In the genomic region with DNA sequence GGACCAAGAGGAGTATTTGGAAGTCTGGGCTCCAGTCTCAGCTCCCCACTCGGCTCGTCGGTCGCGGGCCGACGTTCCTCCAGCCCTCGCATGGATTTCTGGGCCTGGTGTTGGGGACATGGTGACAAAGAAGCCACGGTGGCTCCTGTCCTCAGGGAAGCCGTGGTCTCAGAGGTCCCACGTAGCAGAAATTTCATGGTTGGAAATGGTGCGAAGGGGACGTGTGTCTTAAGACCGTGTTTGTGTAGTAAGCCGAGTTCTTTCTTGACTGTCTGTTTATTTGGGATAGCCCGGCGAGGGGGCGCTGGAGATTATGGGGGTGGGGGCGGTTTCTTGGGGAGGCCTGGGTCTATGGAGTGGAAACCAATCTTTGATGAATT, we compare ENCODE assay signal across 8 cellular contexts.
DNase-seq lines count a peak whose midpoint lies in the region; ATAC-seq, FAIRE-seq and TF ChIP-seq lines count a peak whose summit lies in the region.

No MANE protein-coding gene starts in this region.

- H3K4me1 Mint-ChIP-seq in T-helper 2 cell treated with Interferon-gamma antibody and Interleukin-4, amounts not matched to agents 5 μg/mL and 100 μg/mL, for 36 hours (ENCODE audit: low read depth): peaks cover 9% of the 10 kb centered on the region

- intact Hi-C loops in posterior cingulate gyrus (cut with DNase I): no loop called here

- TF ChIP-seq CTCF in fibroblast of pulmonary artery (IDR thresholded peaks at IDR 0.05; ENCODE audit: low read length, missing control alignments) (no peak), D721Med (IDR thresholded peaks at IDR 0.05; ENCODE audit: insufficient read depth, missing control alignments) (no peak)

- no peaks in the 10 kb centered on the region for H3K9me3 Mint-ChIP-seq in T-helper 2 cell treated with Interferon-gamma antibody and Interleukin-4, amounts not matched to agents 5 μg/mL and 100 μg/mL, for 36 hours

- peaks cover 64% of the 10 kb centered on the region for H3K27me3 Mint-ChIP-seq in T-helper 2 cell treated with Interferon-gamma antibody and Interleukin-4, amounts not matched to agents 5 μg/mL and 100 μg/mL, for 36 hours (ENCODE audit: low read depth)

- no peak for ATAC-seq in GM21528 (IDR thresholded peaks at IDR 0.05; ENCODE audit: low FRiP score, unreplicated experiment)
- ATAC-seq in GM18867 (IDR thresholded peaks at IDR 0.05; ENCODE audit: unreplicated experiment): no peak

- H3K4me3 ChIP-seq in fibroblast of pulmonary artery (replicated peaks; ENCODE audit: low read depth, low read length): peak overlapping the region; percentile 56

- no peak for FAIRE-seq in D721Med (lab: Jason Lieb, UNC)

- DNase-seq in T-helper 2 cell treated with Interferon-gamma antibody and Interleukin-4, amounts not matched to agents 5 μg/mL and 100 μg/mL, for 36 hours (ENCODE audit: low spot score): no peak
- DNase-seq in T-helper 2 cell: no peak
- peak; percentile 20 for DNase-seq in UCSD-AML1 (lab: John Stamatoyannopoulos, UW; ENCODE audit: unreplicated experiment)
- DNase-seq in fibroblast of pulmonary artery (ENCODE audit: low read depth): peak; percentile 10
- peak in 7 of 10 donors; percentile 12 to 86 (median 34) for DNase-seq in posterior cingulate gyrus
- no peak for DNase-seq in D721Med (ENCODE audit: insufficient read length, low spot score)

- H3K27ac Mint-ChIP-seq in T-helper 2 cell treated with Interferon-gamma antibody and Interleukin-4, amounts not matched to agents 5 μg/mL and 100 μg/mL, for 36 hours: no peak overlapping the region

- no peaks in the 10 kb centered on the region for H3K36me3 Mint-ChIP-seq in T-helper 2 cell treated with Interferon-gamma antibody and Interleukin-4, amounts not matched to agents 5 μg/mL and 100 μg/mL, for 36 hours (ENCODE audit: low read depth)

- H3K4me3 Mint-ChIP-seq in T-helper 2 cell treated with Interferon-gamma antibody and Interleukin-4, amounts not matched to agents 5 μg/mL and 100 μg/mL, for 36 hours: peak overlapping the region; percentile 89

Comparison
In these comparisons a context has a peak if more than half of its experiments do, and no peak if none do; other contexts are left out.
1. DNase-seq: peak in UCSD-AML1 (single experiment), fibroblast of pulmonary artery (single experiment) and posterior cingulate gyrus (7 of 10); none in T-helper 2 cell treated with Interferon-gamma antibody and Interleukin-4, amounts not matched to agents 5 μg/mL and 100 μg/mL, for 36 hours (single experiment), T-helper 2 cell (0 of 5) and D721Med (single experiment).